Comparison of ENCODE assay signal across 8 cellular contexts in genomic region chr11:35404397-35404775, GRCh38. TPM values are rescaled to one million over a fixed set of nuclear protein-coding genes. Genes with fewer than 3 reads are reported as not detected.
A peak's percentile ranks its signal among the peaks of the same experiment; 100 is the strongest.
DNase-seq lines count a peak whose midpoint lies in the region; TF ChIP-seq lines count a peak whose summit lies in the region.

No MANE protein-coding gene starts in this region.

- H3K9ac ChIP-seq in neuronal stem cell (ENCODE audit: low read depth, low read length, poor library complexity), result no peak overlapping the region

- no peak overlapping the region for H4K91ac ChIP-seq in neuronal stem cell (ENCODE audit: low read depth, low read length, poor library complexity)

- H3K4ac ChIP-seq in neuronal stem cell (ENCODE audit: low read length), result no peak overlapping the region

- TF ChIP-seq CTCF in choroid plexus epithelial cell (conservative IDR thresholded peaks at IDR 0.05; ENCODE audit: low read depth, low read length), result peak; percentile 75

- no peak overlapping the region for H2BK120ac ChIP-seq in neuronal stem cell (ENCODE audit: low read depth, low read length)

- H3K79me1 ChIP-seq in neuronal stem cell (ENCODE audit: low read depth, low read length), result no peaks in the 10 kb centered on the region

- no peak overlapping the region for H4K8ac ChIP-seq in neuronal stem cell (ENCODE audit: low read depth, low read length)

- H2BK15ac ChIP-seq in neuronal stem cell (ENCODE audit: low read length), result no peak overlapping the region

- no peak overlapping the region for H3K4me2 ChIP-seq in neuronal stem cell (ENCODE audit: insufficient read depth, low read length, poor library complexity, severe bottlenecking)

- H3K4me1 ChIP-seq in neuronal stem cell (ENCODE audit: control insufficient read depth in 2 of 2, insufficient read depth in 1 of 2, low read depth in 1 of 2, low read length in 2 of 2), result no peaks in the 10 kb centered on the region

- no peaks in the 10 kb centered on the region for H3K36me3 ChIP-seq in neuronal stem cell (replicated peaks in 1 of 2; ENCODE audit: control insufficient read depth in 2 of 2, insufficient read depth in 2 of 2, low read length in 2 of 2)

- H3K4me3 ChIP-seq in choroid plexus epithelial cell (ENCODE audit: low read depth, low read length) (no peak overlapping the region), neuronal stem cell (ENCODE audit: low read length in 2 of 2) (no peak overlapping the region)

- H3K27ac ChIP-seq in neuronal stem cell (replicated peaks; ENCODE audit: low read length), result no peak overlapping the region

- no peak overlapping the region for H3K14ac ChIP-seq in neuronal stem cell (ENCODE audit: low read length)

- no CpG with 5 or more reads among the region's 7 CpGs for WGBS in neuronal stem cell (ENCODE audit: extremely low coverage in 2 of 2, insufficient read length in 2 of 2, insufficient replicate concordance in 1 of 2), 2 donors

- DNase-seq in NCI-H146 (lab: John Stamatoyannopoulos, UW) (peak; percentile 8), NCI-H146 treated with DMSO at 0.1 percent for 48 hours (lab: John Stamatoyannopoulos, UW; ENCODE audit: unreplicated experiment) (no peak), LHCN-M2 (ENCODE audit: low read depth) (peak; percentile 68), choroid plexus epithelial cell (ENCODE audit: low read depth) (peak; percentile 57), neuronal stem cell (ENCODE audit: low spot score) (no peak), COR-L47 (lab: John Stamatoyannopoulos, UW) (no peak), cerebellar cortex (ENCODE audit: low spot score) (no peak), cerebellar nuclear complex (lab: John Stamatoyannopoulos, UW) (no peak)

- H2BK12ac ChIP-seq in neuronal stem cell (ENCODE audit: low read length), result no peak overlapping the region

- peaks cover 0 to 3% (median 0%) of the 10 kb centered on the region in 3 experiments for H3K27me3 ChIP-seq in neuronal stem cell (ENCODE audit: control insufficient read depth in 3 of 3, insufficient read depth in 3 of 3, low read depth in 1 of 3, low read length in 3 of 3)

- H2AK5ac ChIP-seq in neuronal stem cell (ENCODE audit: low read depth, low read length), result peak overlapping the region; percentile 7

- no peak overlapping the region for H2AFZ ChIP-seq in neuronal stem cell (ENCODE audit: low read length)

- H3K23ac ChIP-seq in neuronal stem cell (ENCODE audit: low read depth, low read length, poor library complexity), result no peak overlapping the region

- H2BK5ac ChIP-seq in neuronal stem cell (ENCODE audit: low read length), result no peak overlapping the region

- H3K9me3 ChIP-seq in neuronal stem cell (replicated peaks in 1 of 2; ENCODE audit: control insufficient read depth in 2 of 2, insufficient read depth in 1 of 2, low read depth in 1 of 2, low read length in 2 of 2), result no peaks in the 10 kb centered on the region

- no peak overlapping the region for H3K18ac ChIP-seq in neuronal stem cell (ENCODE audit: low read length)

RNA-seq across cellular contexts. Expression of gene SLC1A2, which starts 15.0 kb away (rescaled TPM):
- total RNA-seq in LHCN-M2 (2014; rRNA removed), result 0.38 and 0.40 TPM in 2 replicates
- 0.07 TPM for polyA plus RNA-seq in LHCN-M2 (2012)
- polyA plus RNA-seq in neuronal stem cell (2013, experiment 1 of 2), result 1.0 TPM
- 1.1 TPM for polyA plus RNA-seq in neuronal stem cell (2013, experiment 2 of 2)

Comparison
In these comparisons a context has a peak if more than half of its experiments do, and no peak if none do; other contexts are left out.
1. DNase-seq: peak in NCI-H146 (single experiment), LHCN-M2 (single experiment) and choroid plexus epithelial cell (single experiment); none in NCI-H146 treated with DMSO at 0.1 percent for 48 hours (single experiment), neuronal stem cell (single experiment), COR-L47 (single experiment), cerebellar cortex (single experiment) and cerebellar nuclear complex (0 of 2).